15 cellular contexts compared by ENCODE assay signal in genomic region chr7:23476286-23477169, GRCh38. TPM values are rescaled to one million over a fixed set of nuclear protein-coding genes. Genes with fewer than 3 reads are reported as not detected.
DNase-seq lines count a peak whose midpoint lies in the region; ATAC-seq and TF ChIP-seq lines count a peak whose summit lies in the region.
"Had no signal": no experiment of that assay in that cellular context is flagged by ENCODE, and none has a peak within 500 bp of the region (broad histone marks: within the 10 kb centered on the region; RNA-seq: fewer than 3 reads in every experiment).

No MANE protein-coding gene starts in this region.

- no peak for DNase-seq in activated naive CD4-positive, alpha-beta T cell (lab: John Stamatoyannopoulos, UW)
- peak; percentile 20 to 49 for DNase-seq in NCI-H526 (lab: John Stamatoyannopoulos, UW)
- no peak for DNase-seq in smooth muscle cell (lab: John Stamatoyannopoulos, UW; ENCODE audit: unreplicated experiment)
- DNase-seq in putamen (ENCODE audit: low spot score), result no peak
- DNase-seq in NCI-H510A (lab: John Stamatoyannopoulos, UW), result no peak
- DNase-seq: activated CD4-positive, CD25-positive, alpha-beta regulatory T cell; activated T-cell treated with anti-CD3 and anti-CD28 coated beads, Interleukin-2, amount 50 U/mL, for 1 hour; aorta; DND-41; ovary; SIG-M5 had no signal

- H3K36me3 ChIP-seq in smooth muscle cell (ENCODE audit: low read depth), result no peaks in the 10 kb centered on the region
- H3K36me3 ChIP-seq: gastroesophageal sphincter, ovary had no signal

- H3K27me3 ChIP-seq in smooth muscle cell (ENCODE audit: low read depth), result no peaks in the 10 kb centered on the region

- no peak for ATAC-seq in activated CD4-positive, CD25-positive, alpha-beta regulatory T cell treated with anti-CD3 and anti-CD28 coated beads, Interleukin-2, amount 50 U/mL, for 24 hours
- ATAC-seq: gastroesophageal sphincter had no signal

- H2AFZ ChIP-seq in smooth muscle cell (ENCODE audit: low read depth), result no peak overlapping the region

- H3K27ac ChIP-seq in smooth muscle cell (ENCODE audit: low read depth), result peak overlapping the region; percentile 2
- H3K27ac ChIP-seq: gastroesophageal sphincter, ovary had no signal

- peak overlapping the region; percentile 69 for H3K4me3 ChIP-seq in smooth muscle cell
- H3K4me3 ChIP-seq: gastroesophageal sphincter, ovary had no signal

- H4K20me1 ChIP-seq in smooth muscle cell (ENCODE audit: low read depth), result no peaks in the 10 kb centered on the region

- peak overlapping the region; percentile 94 for H3K4me2 ChIP-seq in smooth muscle cell

- no peaks in the 10 kb centered on the region for H3K9me3 ChIP-seq in smooth muscle cell (replicated peaks; ENCODE audit: low read depth)
- H3K9me3 ChIP-seq: ovary had no signal

- peaks cover 4% of the 10 kb centered on the region for H3F3A ChIP-seq in smooth muscle cell (ENCODE audit: low read depth)

- TF ChIP-seq CTCF in brain (conservative IDR thresholded peaks at IDR 0.05) (no peak), smooth muscle cell (IDR thresholded peaks at IDR 0.05; ENCODE audit: borderline replicate concordance, insufficient read depth, poor library complexity, severe bottlenecking) (no peak)

- peaks cover under 1% of the 10 kb centered on the region for H3K36me3 Mint-ChIP-seq in activated naive CD4-positive, alpha-beta T cell treated with anti-CD3 and anti-CD28 coated beads, Interleukin-2, amount 50 U/mL, for 24 hours
- no peaks in the 10 kb centered on the region for H3K36me3 Mint-ChIP-seq in brain

- H3K4me1 Mint-ChIP-seq in activated naive CD4-positive, alpha-beta T cell treated with anti-CD3 and anti-CD28 coated beads, Interleukin-2, amount 50 U/mL, for 24 hours, result peaks cover 13% of the 10 kb centered on the region
- H3K4me1 Mint-ChIP-seq in brain, result peaks cover 45% of the 10 kb centered on the region

- H3K27me3 Mint-ChIP-seq in activated naive CD4-positive, alpha-beta T cell treated with anti-CD3 and anti-CD28 coated beads, Interleukin-2, amount 50 U/mL, for 24 hours, result peaks cover 47% of the 10 kb centered on the region
- peaks cover 4% of the 10 kb centered on the region for H3K27me3 Mint-ChIP-seq in brain

- no peak overlapping the region for H3K9ac ChIP-seq in smooth muscle cell (ENCODE audit: low read depth)

- H3K4me3 Mint-ChIP-seq in activated naive CD4-positive, alpha-beta T cell treated with anti-CD3 and anti-CD28 coated beads, Interleukin-2, amount 50 U/mL, for 24 hours, result no peak overlapping the region
- peak overlapping the region in 4 of 5 experiments; percentile 8 to 74 (median 63) for H3K4me3 Mint-ChIP-seq in brain

- H3K27ac Mint-ChIP-seq in activated naive CD4-positive, alpha-beta T cell treated with anti-CD3 and anti-CD28 coated beads, Interleukin-2, amount 50 U/mL, for 24 hours, result peak overlapping the region; percentile 41
- peak overlapping the region in 1 of 5 experiments; percentile 56 for H3K27ac Mint-ChIP-seq in brain

- H3K9me3 Mint-ChIP-seq in activated naive CD4-positive, alpha-beta T cell treated with anti-CD3 and anti-CD28 coated beads, Interleukin-2, amount 50 U/mL, for 24 hours, result peaks cover 8% of the 10 kb centered on the region
- H3K9me3 Mint-ChIP-seq in brain, result no peaks in the 10 kb centered on the region

- peaks cover 42% of the 10 kb centered on the region for H3K79me2 ChIP-seq in smooth muscle cell (ENCODE audit: low read depth)

- H3K4me1 ChIP-seq in smooth muscle cell (ENCODE audit: low read depth), result peaks cover 37% of the 10 kb centered on the region

RNA-seq across cellular contexts. Expression of gene IGF2BP3, which starts 6.2 kb away (rescaled TPM):
- polyA plus RNA-seq in brain (ENCODE audit: insufficient read depth, low read depth, low replicate concordance) (not detected), smooth muscle cell (7.9 and 9.7 TPM in 2 replicates)
- total RNA-seq in smooth muscle cell, result 28.1 and 35.2 TPM in 2 replicates

RNA-seq across cellular contexts. Expression of gene TRA2A, which starts 55.3 kb away (rescaled TPM):
- polyA plus RNA-seq in brain (ENCODE audit: insufficient read depth, low read depth, low replicate concordance), result 23.0 TPM
- 77.0 and 89.0 TPM in 2 replicates for total RNA-seq in smooth muscle cell
- polyA plus RNA-seq in smooth muscle cell, result 43.0 and 43.9 TPM in 2 replicates

Comparison
In these comparisons a context has a peak if more than half of its experiments do, and no peak if none do; other contexts are left out.
1. DNase-seq: peak in NCI-H526 (2 of 2); none in activated naive CD4-positive, alpha-beta T cell (0 of 4), smooth muscle cell (single experiment), putamen (single experiment) and NCI-H510A (single experiment).